Comparison of ENCODE assay signal across 25 cellular contexts in the genomic region with DNA sequence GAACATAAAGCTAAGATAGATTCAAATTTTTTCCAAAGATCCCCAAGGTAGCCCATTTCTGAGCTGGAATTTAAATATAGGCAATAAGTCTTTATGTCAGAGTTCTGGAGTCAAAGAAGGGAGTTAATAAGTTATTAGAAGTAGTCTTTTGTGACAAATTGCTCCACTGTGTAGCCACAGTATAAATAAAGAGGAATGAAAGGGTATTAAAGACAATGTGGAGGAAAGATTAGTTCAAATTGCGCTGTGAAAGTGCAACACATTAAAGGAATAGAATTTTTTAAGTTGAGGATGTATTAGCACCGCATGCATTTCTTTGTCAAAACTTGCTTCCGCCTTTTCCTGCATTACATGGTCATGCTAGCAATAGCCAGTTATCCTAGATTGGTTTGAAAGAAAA.
DNase-seq lines count a peak whose midpoint lies in the region; FAIRE-seq and TF ChIP-seq lines count a peak whose summit lies in the region.
"Had no signal": no experiment of that assay in that cellular context is flagged by ENCODE, and none has a peak within 500 bp of the region (broad histone marks: within the 10 kb centered on the region; RNA-seq: fewer than 3 reads in every experiment).

No MANE protein-coding gene starts in this region.

- peaks cover 6% of the 10 kb centered on the region; the same call in 1 of the 2 replicates for H3K9me3 ChIP-seq in SK-N-SH
- H3K9me3 ChIP-seq: BLaER1, Caco-2 had no signal

- H3F3A ChIP-seq in SK-N-SH (replicated peaks; ENCODE audit: insufficient read depth), result peaks cover 26% of the 10 kb centered on the region

- CTCF ChIA-PET in SK-N-SH (lab: Yijun Ruan, JAX) (no interaction called here), HEK293T (lab: Yijun Ruan, JAX) (no interaction called here)

- no peaks in the 10 kb centered on the region for H3K27me3 Mint-ChIP-seq in activated naive CD8-positive, alpha-beta T cell treated with anti-CD3 and anti-CD28 coated beads for 36 hours
- H3K27me3 Mint-ChIP-seq: CD4-positive, CD25-positive, alpha-beta regulatory T cell had no signal

- no peaks in the 10 kb centered on the region for H3K36me3 Mint-ChIP-seq in activated naive CD8-positive, alpha-beta T cell treated with anti-CD3 and anti-CD28 coated beads for 36 hours
- H3K36me3 Mint-ChIP-seq: CD4-positive, CD25-positive, alpha-beta regulatory T cell; CD8-positive, alpha-beta T cell had no signal

- peaks cover 0 to 15% of the 10 kb centered on the region in 2 experiments for H3K36me3 ChIP-seq in SK-N-SH (replicated peaks in 1 of 2; ENCODE audit: control insufficient read depth in 1 of 2, insufficient read depth in 2 of 2, low read length in 1 of 2)
- H3K36me3 ChIP-seq: BLaER1 had no signal

- no peak overlapping the region for H3K4me2 ChIP-seq in SK-N-SH
- H3K4me2 ChIP-seq: BLaER1 had no signal

- no peaks in the 10 kb centered on the region for H3K9me2 ChIP-seq in SK-N-SH

- H3K4me3 Mint-ChIP-seq in activated naive CD8-positive, alpha-beta T cell treated with anti-CD3 and anti-CD28 coated beads for 36 hours, result no peak overlapping the region
- H3K4me3 Mint-ChIP-seq: B cell; CD4-positive, CD25-positive, alpha-beta regulatory T cell; CD8-positive, alpha-beta T cell; H9 had no signal

- no peaks in the 10 kb centered on the region for H4K20me1 ChIP-seq in SK-N-SH (ENCODE audit: insufficient read depth)
- H4K20me1 ChIP-seq: BLaER1 had no signal

- H3K4me3 ChIP-seq in SK-N-SH (ENCODE audit: low read depth in 2 of 2, low read length in 1 of 2), result no peak overlapping the region
- H3K4me3 ChIP-seq: BLaER1, GM12878, GM23248 had no signal

- no peak overlapping the region for H2AFZ ChIP-seq in SK-N-SH (ENCODE audit: low read depth)

- H3K4me1 Mint-ChIP-seq in activated naive CD8-positive, alpha-beta T cell treated with anti-CD3 and anti-CD28 coated beads for 36 hours, result no peaks in the 10 kb centered on the region
- H3K4me1 Mint-ChIP-seq: B cell; CD4-positive, CD25-positive, alpha-beta regulatory T cell; H9 had no signal

- H3K27ac ChIP-seq in SK-N-SH (ENCODE audit: low read depth in 2 of 2, low read length in 1 of 2), result peak overlapping the region in 1 of 2 experiments; percentile 78; a peak in 2 of 4 replicates
- H3K27ac ChIP-seq: BLaER1, C4-2B, GM23248 had no signal

- TF ChIP-seq POLR2A in H54 (IDR thresholded peaks at IDR 0.05; ENCODE audit: low read depth, low read length), result no peak

- TF ChIP-seq RAD21 in SK-N-SH (IDR thresholded peaks at IDR 0.05; ENCODE audit: low read length), result no peak

- H3K27ac Mint-ChIP-seq in activated naive CD8-positive, alpha-beta T cell treated with anti-CD3 and anti-CD28 coated beads for 36 hours, result no peak overlapping the region
- H3K27ac Mint-ChIP-seq: B cell; CD4-positive, CD25-positive, alpha-beta regulatory T cell; CD8-positive, alpha-beta T cell; H9; HFFc6 had no signal

- POLR2A ChIA-PET in SK-N-SH (lab: Yijun Ruan, JAX) (no interaction called here), HEK293T (lab: Yijun Ruan, JAX) (no interaction called here)

- H3K9me3 Mint-ChIP-seq in activated naive CD8-positive, alpha-beta T cell treated with anti-CD3 and anti-CD28 coated beads for 36 hours, result peaks cover 2% of the 10 kb centered on the region
- H3K9me3 Mint-ChIP-seq: CD4-positive, CD25-positive, alpha-beta regulatory T cell; CD8-positive, alpha-beta T cell had no signal

- peaks cover 0 to 20% of the 10 kb centered on the region in 2 experiments; a peak in 2 of 4 replicates for H3K4me1 ChIP-seq in SK-N-SH (ENCODE audit: control insufficient read depth in 1 of 2, insufficient read depth in 2 of 2, low read depth in 1 of 2, low read length in 1 of 2)
- H3K4me1 ChIP-seq: BLaER1, Caco-2 had no signal

- TF ChIP-seq CTCF in SK-N-SH (IDR thresholded peaks at IDR 0.05), result no peak

- TF ChIP-seq EP300 in SK-N-SH (IDR thresholded peaks at IDR 0.05; ENCODE audit: borderline replicate concordance in 1 of 2, low read depth in 1 of 2, low read length in 1 of 2), result no peak

- 94% methylated on average over 3 of the region's 3 CpGs for WGBS in SK-N-SH (ENCODE audit: low lambda C conversion rate)

- DNase-seq in H54 (ENCODE audit: insufficient read length, low spot score), result no peak
- peak; percentile 57 for DNase-seq in RCC 7860 (ENCODE audit: low spot score)
- DNase-seq in kidney tubule cell (ENCODE audit: low spot score), result peak; percentile 39
- peak; percentile 74 for DNase-seq in renal cortical epithelial cell (ENCODE audit: low read depth)
- no peak for DNase-seq in activated naive CD8-positive, alpha-beta T cell treated with anti-CD3 and anti-CD28 coated beads for 36 hours
- no peak for DNase-seq in GM19239 (ENCODE audit: insufficient read length, low spot score)
- no peak for DNase-seq in SK-N-SH
- no peak for DNase-seq in HEK293T (ENCODE audit: extremely low spot score)
- DNase-seq: Caco-2; CD4-positive, CD25-positive, alpha-beta regulatory T cell; CD8-positive, alpha-beta T cell; DMS 273 treated with DMSO at 0.1 percent for 48 hours; DMS79; EL; GDM1; GM23248; H9; HFFc6 had no signal

- no peaks in the 10 kb centered on the region for H3K79me2 ChIP-seq in SK-N-SH (ENCODE audit: insufficient read depth)

- FAIRE-seq in H54 (lab: Jason Lieb, UNC) (peak; percentile 23), RCC 7860 (lab: Jason Lieb, UNC) (no peak), GM19239 (lab: Jason Lieb, UNC) (no peak)
- FAIRE-seq: D721Med, GM12878, GM18507, H1 had no signal

- no peak overlapping the region for H3K9ac ChIP-seq in SK-N-SH
- H3K9ac ChIP-seq: BLaER1, GM23248 had no signal

- H3K27me3 ChIP-seq in SK-N-SH (ENCODE audit: insufficient read depth), result no peaks in the 10 kb centered on the region
- H3K27me3 ChIP-seq: BLaER1 had no signal

TF ChIP-seq in SK-N-SH, 30 proteins besides CTCF, POLR2A, EP300 and RAD21:
- TF ChIP-seq TEAD4 (IDR thresholded peaks at IDR 0.05; ENCODE audit: borderline replicate concordance, insufficient read depth) (no peak), POLR2AphosphoS5 (IDR thresholded peaks at IDR 0.05; ENCODE audit: low read depth, low read length) (no peak), TAF1 (IDR thresholded peaks at IDR 0.05; ENCODE audit: borderline replicate concordance, low read depth, low read length) (no peak), CHD2 (IDR thresholded peaks at IDR 0.05; ENCODE audit: low read length, partially characterized antibody) (no peak), GABPA (IDR thresholded peaks at IDR 0.05; ENCODE audit: low read depth) (no peak), IRF3 (IDR thresholded peaks at IDR 0.05; ENCODE audit: low read depth, low read length) (no peak)

TF ChIP-seq in HEK293T, 16 proteins besides CTCF, POLR2A, EP300 and RAD21:
- TF ChIP-seq SP1 (IDR thresholded peaks at IDR 0.05) (no peak), HDGF (IDR thresholded peaks at IDR 0.05; ENCODE audit: borderline replicate concordance) (no peak), LEF1 (IDR thresholded peaks at IDR 0.05; ENCODE audit: borderline replicate concordance) (no peak), BHLHE40 (IDR thresholded peaks at IDR 0.05; ENCODE audit: borderline replicate concordance) (no peak), TARDBP (IDR thresholded peaks at IDR 0.05) (no peak), L3MBTL2 (conservative IDR thresholded peaks at IDR 0.05) (no peak), ARNT (IDR thresholded peaks at IDR 0.05) (no peak), FOXM1 (IDR thresholded peaks at IDR 0.05; ENCODE audit: borderline replicate concordance) (no peak), ELF4 (IDR thresholded peaks at IDR 0.05) (no peak), PKNOX1 (IDR thresholded peaks at IDR 0.05) (no peak), FOXA1 (IDR thresholded peaks at IDR 0.05) (no peak), NFRKB (IDR thresholded peaks at IDR 0.05) (no peak), SUZ12 (IDR thresholded peaks at IDR 0.05) (no peak), CTBP1 (IDR thresholded peaks at IDR 0.05; ENCODE audit: borderline replicate concordance) (no peak), ZNF384 (IDR thresholded peaks at IDR 0.05) (no peak), FOXK2 (IDR thresholded peaks at IDR 0.05) (no peak)

Comparison
In these comparisons a context has a peak if more than half of its experiments do, and no peak if none do; other contexts are left out.
1. DNase-seq: peak in RCC 7860 (single experiment), kidney tubule cell (single experiment) and renal cortical epithelial cell (single experiment); none in H54 (single experiment), activated naive CD8-positive, alpha-beta T cell treated with anti-CD3 and anti-CD28 coated beads for 36 hours (single experiment), GM19239 (single experiment), SK-N-SH (single experiment) and HEK293T (single experiment).